In the genomic region with DNA sequence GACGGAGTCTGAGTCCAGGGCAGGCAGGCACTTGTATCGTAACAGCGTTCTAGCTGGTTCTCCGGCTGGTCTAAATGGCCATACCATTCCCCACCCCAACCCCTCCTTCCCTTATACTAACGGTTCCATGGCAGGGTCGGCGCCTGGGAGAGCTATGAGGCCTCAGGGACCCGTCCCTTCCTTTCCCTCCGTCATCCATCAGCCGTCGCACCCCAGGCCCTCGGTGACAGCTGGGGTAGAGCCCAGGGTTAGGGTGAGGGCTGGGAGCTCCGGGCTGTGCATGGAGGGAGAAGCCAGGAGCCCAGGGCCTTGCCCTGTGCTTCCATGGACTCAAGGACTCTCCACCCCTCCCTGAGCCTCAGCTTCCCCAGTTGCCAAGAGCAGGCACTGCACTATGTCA, we compare ENCODE assay signal across 35 cellular contexts.
DNase-seq lines count a peak whose midpoint lies in the region; ATAC-seq and TF ChIP-seq lines count a peak whose summit lies in the region.
"Had no signal": no experiment of that assay in that cellular context is flagged by ENCODE, and none has a peak within 500 bp of the region (broad histone marks: within the 10 kb centered on the region; RNA-seq: fewer than 3 reads in every experiment).

No MANE protein-coding gene starts in this region.

- no peaks in the 10 kb centered on the region for H3K36me3 ChIP-seq in neural progenitor cell
- no peaks in the 10 kb centered on the region for H3K36me3 ChIP-seq in neuronal stem cell (replicated peaks in 1 of 2; ENCODE audit: control insufficient read depth in 2 of 2, insufficient read depth in 2 of 2, low read length in 2 of 2)
- H3K36me3 ChIP-seq: BE2C; BLaER1 treated with 17β-estradiol and CSF1 and Interleukin-3, amounts not matched to agents 10 nM and 100 nM had no signal

- peaks cover 2% of the 10 kb centered on the region for H3K4me1 Mint-ChIP-seq in neural progenitor cell
- H3K4me1 Mint-ChIP-seq: B cell; CD14-positive monocyte; CD4-positive, alpha-beta memory T cell; CD4-positive, CD25-positive, alpha-beta regulatory T cell; CD8-positive, alpha-beta memory T cell had no signal

- no peak overlapping the region for H2BK15ac ChIP-seq in neuronal stem cell (ENCODE audit: low read length)

- no peaks in the 10 kb centered on the region for H3K79me2 ChIP-seq in neural progenitor cell (ENCODE audit: low read depth)

- H3K4me1 ChIP-seq in neural progenitor cell: no peaks in the 10 kb centered on the region
- no peaks in the 10 kb centered on the region for H3K4me1 ChIP-seq in neuronal stem cell (ENCODE audit: control insufficient read depth in 2 of 2, insufficient read depth in 1 of 2, low read depth in 1 of 2, low read length in 2 of 2)
- H3K4me1 ChIP-seq: A549, BE2C, Caco-2 had no signal

- H4K8ac ChIP-seq in neuronal stem cell (ENCODE audit: low read depth, low read length): no peak overlapping the region

- peak overlapping the region; percentile 16 for H2BK12ac ChIP-seq in neuronal stem cell (ENCODE audit: low read length)

- H3K18ac ChIP-seq in neuronal stem cell (ENCODE audit: low read length): peak overlapping the region; percentile 82

- H3K4ac ChIP-seq in neuronal stem cell (ENCODE audit: low read length): no peak overlapping the region

- H3K9me3 ChIP-seq in neural progenitor cell (ENCODE audit: low read depth): no peaks in the 10 kb centered on the region
- peaks cover 0 to 6% of the 10 kb centered on the region in 2 donors for H3K9me3 ChIP-seq in neuronal stem cell (replicated peaks in 1 of 2; ENCODE audit: control insufficient read depth in 2 of 2, insufficient read depth in 1 of 2, low read depth in 1 of 2, low read length in 2 of 2)
- H3K9me3 ChIP-seq: BE2C had no signal

- peak overlapping the region; percentile 92 for H2BK5ac ChIP-seq in neuronal stem cell (ENCODE audit: low read length)

- no peak overlapping the region for H3K4me3 Mint-ChIP-seq in neural progenitor cell
- H3K4me3 Mint-ChIP-seq: B cell; CD14-positive monocyte; CD4-positive, alpha-beta memory T cell; CD4-positive, alpha-beta T cell; CD4-positive, CD25-positive, alpha-beta regulatory T cell; CD8-positive, alpha-beta memory T cell; CD8-positive, alpha-beta T cell had no signal

- ATAC-seq in GM18873 (IDR thresholded peaks at IDR 0.05; ENCODE audit: low FRiP score, unreplicated experiment): no peak
- ATAC-seq: A549; CD8-positive, alpha-beta T cell had no signal

- H4K91ac ChIP-seq in neuronal stem cell (ENCODE audit: low read depth, low read length, poor library complexity): no peak overlapping the region

- H3K4me3 ChIP-seq in dorsolateral prefrontal cortex (no peak overlapping the region), neural progenitor cell (no peak overlapping the region), neuronal stem cell (ENCODE audit: low read length in 2 of 2) (no peak overlapping the region)
- H3K4me3 ChIP-seq: A549; BLaER1; BLaER1 treated with 17β-estradiol and CSF1 and Interleukin-3, amounts not matched to agents 10 nM and 100 nM had no signal

- H3K27ac Mint-ChIP-seq in neural progenitor cell: peak overlapping the region; percentile 25
- H3K27ac Mint-ChIP-seq: B cell; CD14-positive monocyte; CD4-positive, alpha-beta memory T cell; CD4-positive, alpha-beta T cell; CD4-positive, CD25-positive, alpha-beta regulatory T cell; CD8-positive, alpha-beta memory T cell; CD8-positive, alpha-beta T cell had no signal

- peaks cover 12% of the 10 kb centered on the region for H3K27me3 Mint-ChIP-seq in neural progenitor cell (ENCODE audit: insufficient read depth, low read depth)
- H3K27me3 Mint-ChIP-seq: CD4-positive, CD25-positive, alpha-beta regulatory T cell had no signal

- no peak overlapping the region for H3K23ac ChIP-seq in neuronal stem cell (ENCODE audit: low read depth, low read length, poor library complexity)

- peak overlapping the region; percentile 83 for H3K27ac ChIP-seq in angular gyrus (ENCODE audit: low read depth, low read length)
- peak overlapping the region in 30 of 59 donors; percentile 15 to 92 (median 66) for H3K27ac ChIP-seq in dorsolateral prefrontal cortex
- no peak overlapping the region for H3K27ac ChIP-seq in neural progenitor cell
- H3K27ac ChIP-seq in neuronal stem cell (replicated peaks; ENCODE audit: low read length): no peak overlapping the region
- H3K27ac ChIP-seq: 22Rv1; A549; BLaER1; BLaER1 treated with 17β-estradiol and CSF1 and Interleukin-3, amounts not matched to agents 10 nM and 100 nM; C4-2B had no signal

- peaks cover 8% of the 10 kb centered on the region for H3K9me3 Mint-ChIP-seq in neural progenitor cell
- H3K9me3 Mint-ChIP-seq: CD4-positive, CD25-positive, alpha-beta regulatory T cell had no signal

- H3K79me1 ChIP-seq in neuronal stem cell (ENCODE audit: low read depth, low read length): no peaks in the 10 kb centered on the region

- H4K20me1 ChIP-seq in neural progenitor cell (ENCODE audit: low read depth): no peaks in the 10 kb centered on the region
- H4K20me1 ChIP-seq: BLaER1 had no signal

- H2BK120ac ChIP-seq in neuronal stem cell (ENCODE audit: low read depth, low read length): peak overlapping the region; percentile 72

- H3K9ac ChIP-seq in neural progenitor cell (no peak overlapping the region), neuronal stem cell (ENCODE audit: low read depth, low read length, poor library complexity) (no peak overlapping the region)
- H3K9ac ChIP-seq: BLaER1; BLaER1 treated with 17β-estradiol and CSF1 and Interleukin-3, amounts not matched to agents 10 nM and 100 nM had no signal

- H2AFZ ChIP-seq in neural progenitor cell (replicated peaks) (no peak overlapping the region), neuronal stem cell (ENCODE audit: low read length) (no peak overlapping the region)

- H3F3A ChIP-seq in neural progenitor cell (ENCODE audit: low read depth): no peaks in the 10 kb centered on the region

- H3K4me2 ChIP-seq in neural progenitor cell: no peak overlapping the region
- H3K4me2 ChIP-seq in neuronal stem cell (ENCODE audit: insufficient read depth, low read length, poor library complexity, severe bottlenecking): no peak overlapping the region
- H3K4me2 ChIP-seq: A549; BLaER1; BLaER1 treated with 17β-estradiol and CSF1 and Interleukin-3, amounts not matched to agents 10 nM and 100 nM had no signal

- DNase-seq in dorsolateral prefrontal cortex (peak in 1 of 10 donors; percentile 17), neural progenitor cell (ENCODE audit: low spot score) (no peak), neuronal stem cell (ENCODE audit: low spot score) (no peak), NCI-H1436 (lab: John Stamatoyannopoulos, UW) (no peak), Ammon's horn (ENCODE audit: low spot score) (no peak), NCI-H2171 treated with DMSO at 0.1 percent for 48 hours (lab: John Stamatoyannopoulos, UW) (no peak)
- DNase-seq: 8988T; ACHN; AML-193; BE2C; C1 segment of cervical spinal cord; Caco-2; Calu3; CD4-positive, alpha-beta memory T cell; CD4-positive, alpha-beta T cell; CD4-positive, CD25-positive, alpha-beta regulatory T cell; CD8-positive, alpha-beta memory T cell; CD8-positive, alpha-beta T cell; COR-L47; DMS 273 treated with DMSO at 0.1 percent for 48 hours; DMS153; DMS53; DMS79; DMS79 treated with DMSO at 0.1 percent for 48 hours; DND-41; EL had no signal

- peaks cover 0 to 5% (median 0%) of the 10 kb centered on the region in 45 donors for H3K27me3 ChIP-seq in dorsolateral prefrontal cortex
- no peaks in the 10 kb centered on the region for H3K27me3 ChIP-seq in neural progenitor cell
- peaks cover 0 to 17% (median 2%) of the 10 kb centered on the region in 3 experiments for H3K27me3 ChIP-seq in neuronal stem cell (ENCODE audit: control insufficient read depth in 3 of 3, insufficient read depth in 3 of 3, low read depth in 1 of 3, low read length in 3 of 3)
- H3K27me3 ChIP-seq: BLaER1; BLaER1 treated with 17β-estradiol and CSF1 and Interleukin-3, amounts not matched to agents 10 nM and 100 nM had no signal

- H2AK5ac ChIP-seq in neuronal stem cell (ENCODE audit: low read depth, low read length): peak overlapping the region; percentile 66

- no CpG with 5 or more reads among the region's 13 CpGs for WGBS in neuronal stem cell (ENCODE audit: extremely low coverage in 2 of 2, insufficient read length in 2 of 2, insufficient replicate concordance in 1 of 2), 2 donors

- intact Hi-C loops in dorsolateral prefrontal cortex (cut with DNase I): no loop called here

- H3K36me3 Mint-ChIP-seq in neural progenitor cell: no peaks in the 10 kb centered on the region
- H3K36me3 Mint-ChIP-seq: CD14-positive monocyte; CD4-positive, alpha-beta memory T cell; CD4-positive, CD25-positive, alpha-beta regulatory T cell; CD8-positive, alpha-beta T cell had no signal

- peak overlapping the region; percentile 50 for H3K14ac ChIP-seq in neuronal stem cell (ENCODE audit: low read length)

- TF ChIP-seq CTCF in dorsolateral prefrontal cortex (IDR thresholded peaks at IDR 0.05 in 54 of 56, conservative IDR thresholded peaks at IDR 0.05 in 2 of 56; ENCODE audit: low read depth in 1 of 56, partially characterized antibody in 56 of 56) (no peak), neural progenitor cell (IDR thresholded peaks at IDR 0.05) (no peak)

Comparison
In these comparisons a context has a peak if more than half of its experiments do, and no peak if none do; other contexts are left out.
1. H3K27ac ChIP-seq: peak in angular gyrus (single experiment) and dorsolateral prefrontal cortex (30 of 59); none in neural progenitor cell (single experiment) and neuronal stem cell (single experiment).